Comparison of ENCODE assay signal across 16 cellular contexts in genomic region chr14:104479901-104480300, GRCh38.
DNase-seq lines count a peak whose midpoint lies in the region; ATAC-seq and TF ChIP-seq lines count a peak whose summit lies in the region.
"Had no signal": no experiment of that assay in that cellular context is flagged by ENCODE, and none has a peak within 500 bp of the region (broad histone marks: within the 10 kb centered on the region; RNA-seq: fewer than 3 reads in every experiment).

No MANE protein-coding gene starts in this region.

- H3K14ac ChIP-seq in IMR-90 (replicated peaks; ENCODE audit: low read depth, low read length) = no peak overlapping the region

- no peak overlapping the region for H3K23ac ChIP-seq in IMR-90 (ENCODE audit: low read depth, low read length)

- H4K5ac ChIP-seq in IMR-90 (ENCODE audit: low read depth, low read length) = no peak overlapping the region

- H3K9me3 ChIP-seq in IMR-90 (ENCODE audit: control insufficient read depth, insufficient read depth, low read length) = peaks cover 20% of the 10 kb centered on the region

- no peak for DNase-seq in IMR-90
- peak; percentile 4 for DNase-seq in mucosa of gallbladder (ENCODE audit: low spot score)
- DNase-seq in GM20000 (ENCODE audit: low spot score) = no peak
- DNase-seq: 8988T; ACHN; AML-193; Caco-2; Calu3; CD4-positive, alpha-beta T cell; CD8-positive, alpha-beta T cell; DMS79 treated with DMSO at 0.1 percent for 48 hours; GF-D8 had no signal

- H3K56ac ChIP-seq in IMR-90 (ENCODE audit: extremely low read depth, insufficient read depth, low read length) = no peak overlapping the region

- POLR2A ChIA-PET in IMR-90 (lab: Charles Lee; ENCODE audit: unreplicated experiment) = no interaction called here

- no peaks in the 10 kb centered on the region for H3K36me3 ChIP-seq in IMR-90 (ENCODE audit: control insufficient read depth, insufficient read depth, low read length)

- no peak for TF ChIP-seq POLR2A in IMR-90 (IDR thresholded peaks at IDR 0.05; ENCODE audit: low read depth, low read length)

- H3K4ac ChIP-seq in IMR-90 (ENCODE audit: low read depth, low read length) = no peak overlapping the region

- H3K27me3 ChIP-seq in IMR-90 (ENCODE audit: control insufficient read depth, insufficient read depth, low read length) = no peaks in the 10 kb centered on the region
- H3K27me3 ChIP-seq: BLaER1 treated with 17β-estradiol and CSF1 and Interleukin-3, amounts not matched to agents 10 nM and 100 nM had no signal

- no peak overlapping the region for H3K4me3 ChIP-seq in IMR-90 (ENCODE audit: insufficient read depth, low read depth, low read length)
- H3K4me3 ChIP-seq: BLaER1 treated with 17β-estradiol and CSF1 and Interleukin-3, amounts not matched to agents 10 nM and 100 nM had no signal

- no peaks in the 10 kb centered on the region for H4K20me1 ChIP-seq in IMR-90 (ENCODE audit: insufficient read depth, low read length)
- H4K20me1 ChIP-seq: BLaER1 treated with 17β-estradiol and CSF1 and Interleukin-3, amounts not matched to agents 10 nM and 100 nM had no signal

- TF ChIP-seq RAD21 in IMR-90 (IDR thresholded peaks at IDR 0.05; ENCODE audit: low read length) = no peak

- H2BK15ac ChIP-seq in IMR-90 (ENCODE audit: low read depth, low read length) = no peak overlapping the region

- H2AK5ac ChIP-seq in IMR-90 (ENCODE audit: low read depth, low read length) = no peak overlapping the region

- H4K91ac ChIP-seq in IMR-90 (ENCODE audit: insufficient read depth, low read depth, low read length) = no peak overlapping the region

- ATAC-seq in IMR-90 (ENCODE audit: low read depth) (no peak), HG03354 (IDR thresholded peaks at IDR 0.05; ENCODE audit: poor library complexity, severe bottlenecking, unreplicated experiment) (no peak), HG02759 (IDR thresholded peaks at IDR 0.05; ENCODE audit: unreplicated experiment) (no peak)
- ATAC-seq: CD8-positive, alpha-beta T cell had no signal

- peak overlapping the region; percentile 28 for H2AK9ac ChIP-seq in IMR-90 (replicated peaks; ENCODE audit: low read depth, low read length, poor library complexity)

- 44% methylated on average over 6 of the region's 10 CpGs; no CpG with 5 or more reads in 1 of the 2 experiments for WGBS in IMR-90 (ENCODE audit: extremely low coverage in 2 of 2, insufficient read length in 1 of 2), 2 experiments

- no peaks in the 10 kb centered on the region for H3K79me1 ChIP-seq in IMR-90 (ENCODE audit: low read depth in 1 of 2, low read length in 2 of 2)

- CTCF ChIA-PET in IMR-90 (lab: Yijun Ruan, JAX) = no interaction called here

- H3K27ac ChIP-seq in IMR-90 (ENCODE audit: insufficient read depth, low read length) = no peak overlapping the region
- H3K27ac ChIP-seq: BLaER1 treated with 17β-estradiol and CSF1 and Interleukin-3, amounts not matched to agents 10 nM and 100 nM; C4-2B had no signal

- no peak overlapping the region for H4K8ac ChIP-seq in IMR-90 (ENCODE audit: low read depth in 2 of 2, low read length in 2 of 2)

- H3K9ac ChIP-seq in IMR-90 (ENCODE audit: low read depth, low read length) = no peak overlapping the region
- H3K9ac ChIP-seq: BLaER1 treated with 17β-estradiol and CSF1 and Interleukin-3, amounts not matched to agents 10 nM and 100 nM had no signal

- H3K9me1 ChIP-seq in IMR-90 (ENCODE audit: insufficient read depth, low read length) = no peaks in the 10 kb centered on the region

- H3K4me1 ChIP-seq in IMR-90 (ENCODE audit: control insufficient read depth, insufficient read depth, low read length) = no peaks in the 10 kb centered on the region
- H3K4me1 ChIP-seq: Caco-2 had no signal

- no peak overlapping the region for H2BK5ac ChIP-seq in IMR-90 (ENCODE audit: low read depth, low read length, poor library complexity, severe bottlenecking)

- H2BK120ac ChIP-seq in IMR-90 (ENCODE audit: low read depth, low read length) = no peak overlapping the region

- TF ChIP-seq CTCF in IMR-90 (conservative IDR thresholded peaks at IDR 0.05; ENCODE audit: low read depth, low read length) = no peak
- no peak for TF ChIP-seq CTCF in GM20000 (IDR thresholded peaks at IDR 0.05; ENCODE audit: extremely low read depth, missing control alignments)

- in situ Hi-C loops in IMR-90 (cut with MboI; ENCODE audit: low sequenced_read_pairs) = no loop called here

- intact Hi-C loops in IMR-90 (cut with micrococcal nuclease) = no loop called here

- no peak overlapping the region for H3K4me2 ChIP-seq in IMR-90 (ENCODE audit: low read depth, low read length)

- dilution Hi-C loops in IMR-90 (cut with HindIII; ENCODE audit: low sequenced_read_pairs, unreplicated experiment) = no loop called here

- H2AFZ ChIP-seq in IMR-90 (replicated peaks; ENCODE audit: low read length, poor library complexity) = no peak overlapping the region

- BruUV-seq in IMR-90 (replicated peaks; lab: Mats Ljungman, UMichigan) = no TSS peak

- H3K18ac ChIP-seq in IMR-90 (ENCODE audit: low read depth, low read length) = no peak overlapping the region

- H2BK20ac ChIP-seq in IMR-90 (ENCODE audit: low read depth, low read length) = no peak overlapping the region

TF ChIP-seq in IMR-90, 13 proteins besides CTCF, POLR2A, EP300 and RAD21:
- TF ChIP-seq CHD1 (IDR thresholded peaks at IDR 0.05; ENCODE audit: low read depth, low read length) (no peak), MAFK (IDR thresholded peaks at IDR 0.05; ENCODE audit: low read depth, low read length) (no peak), RCOR1 (IDR thresholded peaks at IDR 0.05; ENCODE audit: insufficient replicate concordance, low read length) (no peak), BHLHE40 (IDR thresholded peaks at IDR 0.05; ENCODE audit: low read depth, low read length) (no peak), RFX5 (IDR thresholded peaks at IDR 0.05; ENCODE audit: low read depth, low read length) (no peak), MXI1 (IDR thresholded peaks at IDR 0.05; ENCODE audit: borderline replicate concordance, low read depth, low read length) (no peak), ELK1 (IDR thresholded peaks at IDR 0.05; ENCODE audit: borderline replicate concordance, low read depth, low read length) (no peak), NFE2L2 (IDR thresholded peaks at IDR 0.05; ENCODE audit: low read depth, low read length) (no peak), FOS (IDR thresholded peaks at IDR 0.05; ENCODE audit: low read depth, low read length) (no peak), SMC3 (IDR thresholded peaks at IDR 0.05; ENCODE audit: low read depth, low read length) (no peak), USF2 (IDR thresholded peaks at IDR 0.05; ENCODE audit: low read depth, low read length) (no peak), MAZ (IDR thresholded peaks at IDR 0.05; ENCODE audit: borderline replicate concordance, low read depth, low read length) (no peak)
